ENCODE assay signal across 8 cellular contexts in genomic region chr5:75566710-75567309, GRCh38. TPM values are rescaled to one million over a fixed set of nuclear protein-coding genes. Genes with fewer than 3 reads are reported as not detected.
DNase-seq lines count a peak whose midpoint lies in the region; ATAC-seq, FAIRE-seq and TF ChIP-seq lines count a peak whose summit lies in the region.

No MANE protein-coding gene starts in this region.

- TF ChIP-seq POLR2A in A549 (IDR thresholded peaks at IDR 0.05; ENCODE audit: low read length): no peak
- peak in 1 of 2 donors; percentile 7 for TF ChIP-seq POLR2A in adrenal gland (IDR thresholded peaks at IDR 0.05)

- H3F3A ChIP-seq in PC-3 (ENCODE audit: low read length, unreplicated experiment): peaks cover 5% of the 10 kb centered on the region

- intact Hi-C loops in PC-3 (cut with micrococcal nuclease): loop anchor here (2.0 to 5.0 kb wide), 2 partner anchors 55 to 56 kb away; partner anchors contain the start of genes CERT1 and POLK
- intact Hi-C loops in adrenal gland (cut with DNase I): no loop called here
- intact Hi-C loops in tibial artery (cut with DNase I; ENCODE audit: low total_unique reads): no loop called here

- H2AFZ ChIP-seq in PC-3 (ENCODE audit: low read length): 0 out of 2 replicates have a peak overlapping the region, but pooled peaks have one; percentile 41

- H3K9ac ChIP-seq in PC-3 (ENCODE audit: low read length): peak overlapping the region; percentile 87

- CTCF ChIA-PET in A549 (lab: Yijun Ruan, JAX): interaction anchor here (0.9 to 2.8 kb wide), 4 partner anchors 11 to 132 kb away, joined by 3 to 7 read pairs (median 4); no protein-coding TSS in a partner anchor
- CTCF ChIA-PET in PC-3 (lab: Charles Lee): no interaction called here

- H3K4me3 ChIP-seq in A549 (peak overlapping the region; percentile 24), PC-3 (ENCODE audit: low read length) (peak overlapping the region; percentile 39), adrenal gland (peak overlapping the region in 1 of 4 donors; percentile 18), tibial artery (no peak overlapping the region)

- H3K9me3 ChIP-seq in A549 (peaks cover 16% of the 10 kb centered on the region), PC-3 (ENCODE audit: low read length) (no peaks in the 10 kb centered on the region), adrenal gland (replicated peaks in 1 of 3) (peaks cover 0 to 4% (median 0%) of the 10 kb centered on the region in 3 donors), tibial artery (peaks cover 0 to 9% (median 0%) of the 10 kb centered on the region in 3 donors)

- ATAC-seq in A549 (peak; percentile 88 to 95), GM18861 (IDR thresholded peaks at IDR 0.05; ENCODE audit: unreplicated experiment) (peak; percentile 85), HG03064 (IDR thresholded peaks at IDR 0.05; ENCODE audit: low read depth, unreplicated experiment) (peak; percentile 86), PC-3 (peak; percentile 66)

- H3K27ac ChIP-seq in A549: peak overlapping the region; percentile 78 to 94
- H3K27ac ChIP-seq in PC-3 (ENCODE audit: low read length): peak overlapping the region; percentile 99
- peak overlapping the region in 4 of 5 donors; percentile 26 to 84 (median 80) for H3K27ac ChIP-seq in adrenal gland
- peak overlapping the region in 1 of 2 donors; percentile 30 for H3K27ac ChIP-seq in tibial artery

- no peaks in the 10 kb centered on the region for H3K9me2 ChIP-seq in PC-3 (replicated peaks; ENCODE audit: low read length)

- peak; percentile 67 for FAIRE-seq in A549 (lab: Jason Lieb, UNC)

- DNase-seq in A549 (ENCODE audit: low read depth in 1 of 2, low spot score in 1 of 2) (peak; percentile 65 to 79), PC-3 (peak; percentile 88), adrenal gland (peak in 4 of 7 donors; percentile 16 to 38 (median 30)), islet precursor cell (peak; percentile 69), tibial artery (no peak)
- peak; percentile 31 to 51 (median 46) for DNase-seq in stimulated activated CD4-positive, alpha-beta T cell treated with anti-CD3 and anti-CD28 coated beads, TNF-alpha, amount 100 ng/mL, for 24 hours (ENCODE audit: low read depth in 3 of 3)

- WGBS in A549 (ENCODE audit: missing lambda C conversion rate): 11% methylated on average over 5 of the region's 6 CpGs
- WGBS in adrenal gland, 4 donors: 25 to 44% (median 38%) methylated on average over 5 to 6 of the region's 6 CpGs

- H3K4me2 ChIP-seq in A549: peak overlapping the region; percentile 77
- peak overlapping the region; percentile 82 for H3K4me2 ChIP-seq in PC-3 (ENCODE audit: low read length)

- no TSS peak for BruUV-seq in PC-3 (replicated peaks; lab: Mats Ljungman, UMichigan)

- no peaks in the 10 kb centered on the region for H4K20me1 ChIP-seq in PC-3 (ENCODE audit: low read length)

- H3K36me3 ChIP-seq in PC-3 (ENCODE audit: low read depth, low read length) (no peaks in the 10 kb centered on the region), adrenal gland (replicated peaks in 1 of 2) (no peaks in the 10 kb centered on the region), tibial artery (peaks cover 0 to 18% (median 6%) of the 10 kb centered on the region in 3 donors)

- TF ChIP-seq CTCF in A549 (IDR thresholded peaks at IDR 0.05): no peak
- no peak for TF ChIP-seq CTCF in PC-3 (conservative IDR thresholded peaks at IDR 0.05; ENCODE audit: low read depth, low read length)
- TF ChIP-seq CTCF in adrenal gland (IDR thresholded peaks at IDR 0.05): no peak
- TF ChIP-seq CTCF in tibial artery (IDR thresholded peaks at IDR 0.05): no peak

- TF ChIP-seq EP300 in A549 (IDR thresholded peaks at IDR 0.05): no peak

- no peak for TF ChIP-seq RAD21 in A549 (conservative IDR thresholded peaks at IDR 0.05 in 1 of 2, IDR thresholded peaks at IDR 0.05 in 1 of 2)

- no peaks in the 10 kb centered on the region for H3K27me3 ChIP-seq in PC-3 (ENCODE audit: low read length)
- no peaks in the 10 kb centered on the region for H3K27me3 ChIP-seq in adrenal gland
- H3K27me3 ChIP-seq in tibial artery: no peaks in the 10 kb centered on the region

- 0 out of 2 replicates have a peak, but pooled peaks cover 10% of the 10 kb centered on the region for H3K79me2 ChIP-seq in PC-3 (ENCODE audit: low read length)

- H3K4me1 ChIP-seq in A549 (peaks cover 38% of the 10 kb centered on the region), PC-3 (ENCODE audit: insufficient read depth, low read length) (peaks cover 42% of the 10 kb centered on the region), adrenal gland (replicated peaks in 1 of 2) (peaks cover 13 to 40% of the 10 kb centered on the region in 2 donors), tibial artery (peaks cover 0 to 27% (median 18%) of the 10 kb centered on the region in 4 donors)

- POLR2A ChIA-PET in A549 (lab: Yijun Ruan, JAX) (interaction anchor here (0.9 to 1.6 kb wide), 3 partner anchors 55 to 230 kb away, joined by 4 read pairs; partner anchors contain the start of genes CERT1, HMGCR and POLK), PC-3 (lab: Charles Lee; ENCODE audit: unreplicated experiment) (interaction anchor here (0.6 kb wide), 1 partner anchor 246 kb away, joined by 3 read pairs; no protein-coding TSS in a partner anchor)

TF ChIP-seq in A549, 52 proteins besides CTCF, POLR2A, EP300 and RAD21 (continues in another document):
- TF ChIP-seq USF2 (IDR thresholded peaks at IDR 0.05) (no peak), MAX (IDR thresholded peaks at IDR 0.05) (peak; percentile 69; the same call in 1 of the 2 replicates), E2F6 (IDR thresholded peaks at IDR 0.05; ENCODE audit: borderline replicate concordance, low read depth) (peak; percentile 62; the same call in 1 of the 2 replicates), TP53 (CRISPR knock-in tag; IDR thresholded peaks at IDR 0.05) (no peak)

RNA-seq across cellular contexts. Expression of gene ANKDD1B, which starts 44.4 kb away (rescaled TPM):
- polyA plus RNA-seq in A549 (2011; rRNA removed): 0.14 and 0.30 TPM in 2 replicates
- 0.01 and 0.04 TPM in 2 replicates for polyA plus RNA-seq in A549 (2012; cell fraction: cytosol; rRNA removed)
- 0.05 and 0.11 TPM in 2 replicates for polyA plus RNA-seq in A549 (2012; cell fraction: nucleus; rRNA removed)
- 0.05 to 0.17 TPM (median 0.09 TPM) in 3 replicates for polyA plus RNA-seq in A549 (2017; fragmentation: RNase III; extraction: RNeasy Plus Mini Kit Qiagen cat#74134 plus additional on column Dnase treatment)
- not detected in 2 replicates for polyA minus RNA-seq in A549 (2011; rRNA and poly(A)+ RNA removed)
- total RNA-seq in PC-3 (2014; rRNA removed): 0.04 TPM in 1 of 2 replicates, not detected in the other
- under 1 TPM in 6 of 8 donors, not detected in 2; 0.28 to 0.93 (median 0.59) TPM for total RNA-seq in adrenal gland
- 1 to 10 TPM in 2 of 3 donors, under 1 TPM in 1; 0.73 to 3.8 (median 2.1) TPM for polyA plus RNA-seq in adrenal gland

RNA-seq across cellular contexts. Expression of gene POLK, which starts 55.1 kb away (rescaled TPM):
- 39.8 and 41.6 TPM in 2 replicates for polyA plus RNA-seq in A549 (2011; rRNA removed)
- 5.0 and 5.5 TPM in 2 replicates for polyA plus RNA-seq in A549 (2012; cell fraction: cytosol; rRNA removed)
- 4.2 and 4.8 TPM in 2 replicates for polyA plus RNA-seq in A549 (2012; cell fraction: nucleus; rRNA removed)
- polyA plus RNA-seq in A549 (2017; fragmentation: RNase III; extraction: RNeasy Plus Mini Kit Qiagen cat#74134 plus additional on column Dnase treatment): 10.9 to 12.3 TPM (median 12.2 TPM) in 3 replicates
- polyA minus RNA-seq in A549 (2011; rRNA and poly(A)+ RNA removed): 22.6 and 23.8 TPM in 2 replicates
- 6.5 and 9.0 TPM in 2 replicates for total RNA-seq in PC-3 (2014; rRNA removed)
- total RNA-seq in adrenal gland: 10 to 100 TPM; 16.7 to 63.6 (median 36.5) TPM
- polyA plus RNA-seq in adrenal gland: 10 to 100 TPM in 2 of 3 donors, 1 to 10 TPM in 1; 6.9 to 40.0 (median 10.7) TPM

RNA-seq across cellular contexts. Expression of gene CERT1, which starts 55.4 kb away (rescaled TPM):
- polyA plus RNA-seq in A549 (2011; rRNA removed): 19.5 and 25.7 TPM in 2 replicates
- 5.2 and 6.0 TPM in 2 replicates for polyA plus RNA-seq in A549 (2012; cell fraction: cytosol; rRNA removed)
- 6.7 and 8.1 TPM in 2 replicates for polyA plus RNA-seq in A549 (2012; cell fraction: nucleus; rRNA removed)
- polyA plus RNA-seq in A549 (2017; fragmentation: RNase III; extraction: RNeasy Plus Mini Kit Qiagen cat#74134 plus additional on column Dnase treatment): 22.5 to 27.7 TPM (median 22.5 TPM) in 3 replicates
- polyA minus RNA-seq in A549 (2011; rRNA and poly(A)+ RNA removed): 18.2 and 30.8 TPM in 2 replicates
- total RNA-seq in PC-3 (2014; rRNA removed): 5.6 and 6.5 TPM in 2 replicates
- total RNA-seq in adrenal gland: 10 to 100 TPM; 30.6 to 67.6 (median 50.4) TPM
- polyA plus RNA-seq in adrenal gland: 10 to 100 TPM in 2 of 3 donors, 1 to 10 TPM in 1; 5.7 to 66.6 (median 13.2) TPM

Comparison
In these comparisons a context has a peak if more than half of its experiments do, and no peak if none do; other contexts are left out.
1. DNase-seq: peak in A549 (2 of 2), PC-3 (single experiment), adrenal gland (4 of 7), islet precursor cell (single experiment) and stimulated activated CD4-positive, alpha-beta T cell treated with anti-CD3 and anti-CD28 coated beads, TNF-alpha, amount 100 ng/mL, for 24 hours (3 of 3); none in tibial artery (0 of 2).
2. H3K4me3 ChIP-seq: peak in A549 (single experiment) and PC-3 (single experiment); none in tibial artery (0 of 2).
3. Peak in every context shown above with its lines, with median percentiles within 50 percentile points of each other: ATAC-seq.